Comparison of ENCODE assay signal across 26 cellular contexts in the genomic region with DNA sequence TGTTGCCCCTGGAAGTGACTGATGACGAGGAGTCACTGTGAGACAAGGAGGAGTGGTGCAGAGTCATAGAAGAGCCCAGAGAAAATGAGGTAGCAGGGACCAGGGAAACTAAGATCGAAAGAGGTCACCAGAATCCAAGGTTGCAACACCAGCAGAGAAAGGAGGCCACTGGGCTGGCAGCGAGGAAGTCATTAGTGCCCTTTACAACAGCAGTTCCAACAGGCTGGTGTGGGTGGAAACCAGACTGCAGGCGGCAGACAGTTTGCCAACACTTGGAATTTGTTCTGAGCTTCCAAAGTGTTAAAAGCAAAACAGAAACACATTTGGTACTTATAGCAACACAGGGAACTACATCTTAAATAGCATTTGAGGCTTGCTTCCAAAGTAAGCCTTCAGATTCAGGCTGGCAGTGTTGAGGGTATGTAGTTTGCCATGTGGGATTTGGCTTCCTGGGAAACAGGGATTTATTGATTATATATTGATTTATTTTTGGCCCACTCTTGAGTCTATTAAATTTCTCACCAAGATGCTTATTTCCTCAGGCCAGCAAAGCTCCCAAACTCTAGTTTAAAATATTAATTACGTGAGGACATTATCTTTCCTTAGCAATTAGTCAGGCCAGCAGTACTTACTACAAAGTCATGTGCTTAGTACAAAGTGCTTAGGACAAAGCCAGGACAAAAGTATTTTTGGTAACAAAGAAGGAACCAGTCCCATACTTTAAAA.
A peak's percentile ranks its signal among the peaks of the same experiment; 100 is the strongest.
DNase-seq lines count a peak whose midpoint lies in the region; ATAC-seq and TF ChIP-seq lines count a peak whose summit lies in the region.
"Had no signal": no experiment of that assay in that cellular context is flagged by ENCODE, and none has a peak within 500 bp of the region (broad histone marks: within the 10 kb centered on the region; RNA-seq: fewer than 3 reads in every experiment).

No MANE protein-coding gene starts in this region.

- no peak overlapping the region for H3K4me3 ChIP-seq in heart right ventricle
- H3K4me3 ChIP-seq: GM12878, MG63, PC-9, SJCRH30 had no signal

- 52 to 60% methylated on average over 5 of the region's 5 CpGs for WGBS in heart right ventricle, 2 donors

- intact Hi-C loops in heart right ventricle (cut with DNase I) = no loop called here

- ATAC-seq in heart right ventricle (peak; percentile 38 to 90 (median 82)), GM18858 (IDR thresholded peaks at IDR 0.05; ENCODE audit: unreplicated experiment) (no peak)
- ATAC-seq: GM12878 had no signal

- peaks cover 0 to 32% (median 11%) of the 10 kb centered on the region in 11 donors for H3K9me3 ChIP-seq in heart right ventricle
- H3K9me3 ChIP-seq: Caco-2, MG63 had no signal

- peak; percentile 2 for DNase-seq in SIG-M5 treated with dmso at 0.1 percent for 504 hours (lab: John Stamatoyannopoulos, UW; ENCODE audit: unreplicated experiment)
- no peak for DNase-seq in SIG-M5 (lab: John Stamatoyannopoulos, UW)
- peak in 1 of 2 donors; percentile 18 for DNase-seq in heart right ventricle
- peak; percentile 16 for DNase-seq in medulla oblongata (ENCODE audit: extremely low spot score)
- peak; percentile 62 for DNase-seq in superior temporal gyrus (ENCODE audit: extremely low spot score)
- DNase-seq in SKM-1 (lab: John Stamatoyannopoulos, UW; ENCODE audit: unreplicated experiment) = no peak
- no peak for DNase-seq in NCI-H446 (lab: John Stamatoyannopoulos, UW)
- DNase-seq: Caco-2; CD4-positive, alpha-beta T cell; DMS 273 treated with DMSO at 0.1 percent for 48 hours; DMS79 treated with DMSO at 0.1 percent for 48 hours; H9; HFFc6; Kasumi-1; MG63; NCI-H1417 treated with DMSO at 0.1 percent for 48 hours; NCI-H187; NCI-H2107; NCI-H510A treated with DMSO at 0.1 percent for 48 hours; NCI-H748 treated with DMSO at 0.1 percent for 48 hours; PC-9; RPMI8226; SJCRH30 had no signal

- peak overlapping the region in 8 of 10 donors; percentile 13 to 74 (median 47) for H3K27ac ChIP-seq in heart right ventricle
- H3K27ac ChIP-seq: 22Rv1, PC-9, SJCRH30 had no signal

- H3K27me3 ChIP-seq in heart right ventricle = peaks cover 0 to 11% (median 0%) of the 10 kb centered on the region in 7 donors
- H3K27me3 ChIP-seq: MG63, SJCRH30 had no signal

- peaks cover 0 to 9% (median 0%) of the 10 kb centered on the region in 9 donors for H3K4me1 ChIP-seq in heart right ventricle
- H3K4me1 ChIP-seq: Caco-2, SJCRH30 had no signal

- TF ChIP-seq CTCF in heart right ventricle (IDR thresholded peaks at IDR 0.05) = no peak

- no peaks in the 10 kb centered on the region for H3K36me3 ChIP-seq in heart right ventricle
- H3K36me3 ChIP-seq: MG63, SJCRH30 had no signal

Comparison
In these comparisons a context has a peak if more than half of its experiments do, and no peak if none do; other contexts are left out.
1. DNase-seq: peak in SIG-M5 treated with dmso at 0.1 percent for 504 hours (single experiment), medulla oblongata (single experiment) and superior temporal gyrus (single experiment); none in SIG-M5 (single experiment), SKM-1 (single experiment) and NCI-H446 (0 of 2).